8 cellular contexts compared by ENCODE assay signal in genomic region chr12:56645717-56646446, GRCh38. TPM values are rescaled to one million over a fixed set of nuclear protein-coding genes. Genes with fewer than 3 reads are reported as not detected.
DNase-seq lines count a peak whose midpoint lies in the region; ATAC-seq and TF ChIP-seq lines count a peak whose summit lies in the region.

TSS of gene ATP5F1B (minus strand) at chr12:56645984. CDS start at chr12:56645963, 21 bp downstream.

- intact Hi-C loops in left lung (cut with DNase I) = no loop called here

- H3K4me1 ChIP-seq in left lung = peaks cover 6 to 45% of the 10 kb centered on the region in 2 donors

- ATAC-seq in GM19395 (IDR thresholded peaks at IDR 0.05; ENCODE audit: unreplicated experiment) = peak; percentile 99
- ATAC-seq in HG03565 (IDR thresholded peaks at IDR 0.05; ENCODE audit: unreplicated experiment) = peak; percentile 97
- ATAC-seq in left lung = peak; percentile 99

- H3K9me3 ChIP-seq in left lung = no peaks in the 10 kb centered on the region

- peak within 1 kb of the TSS; percentile 96 for H3K27ac ChIP-seq in C4-2B
- peak within 1 kb of the TSS; percentile 92 to 93 for H3K27ac ChIP-seq in left lung

- no peaks in the 10 kb centered on the region for H3K27me3 ChIP-seq in left lung

- DNase-seq in NCI-H774 (lab: John Stamatoyannopoulos, UW) (peak; percentile 100), dermis blood vessel endothelial cell (peak; percentile 100), left lung (peak; percentile 95 to 99)
- DNase-seq in activated CD4-positive, alpha-beta T cell treated with anti-CD3 and anti-CD28 coated beads, Interleukin-2, amount 50 U/mL, for 4 hours = peak; percentile 86 to 87
- peak; percentile 77 to 83 for DNase-seq in stimulated activated CD4-positive, alpha-beta T cell treated with anti-CD3 and anti-CD28 coated beads, Interleukin-2, amount 100 ng/mL, for 48 hours

- peak within 1 kb of the TSS; percentile 88 to 96 for H3K4me3 ChIP-seq in left lung

- TF ChIP-seq CTCF in C4-2B (conservative IDR thresholded peaks at IDR 0.05) (no peak), left lung (IDR thresholded peaks at IDR 0.05) (no peak)

- peaks cover 5 to 40% of the 10 kb centered on the region in 2 donors for H3K36me3 ChIP-seq in left lung

RNA-seq across cellular contexts. Expression of gene ATP5F1B, which starts in this region (rescaled TPM):
- total RNA-seq in dermis blood vessel endothelial cell = 402 and 579 TPM in 2 replicates
- total RNA-seq in left lung = 100 to 1,000 TPM; 433 to 487 TPM

Comparison
In these comparisons a context has a peak if more than half of its experiments do, and no peak if none do; other contexts are left out.
1. Peak in every context shown above with its lines: DNase-seq, ATAC-seq, H3K4me3 ChIP-seq and H3K27ac ChIP-seq.